Comparison of ENCODE assay signal across 1 cellular context in the genomic region with DNA sequence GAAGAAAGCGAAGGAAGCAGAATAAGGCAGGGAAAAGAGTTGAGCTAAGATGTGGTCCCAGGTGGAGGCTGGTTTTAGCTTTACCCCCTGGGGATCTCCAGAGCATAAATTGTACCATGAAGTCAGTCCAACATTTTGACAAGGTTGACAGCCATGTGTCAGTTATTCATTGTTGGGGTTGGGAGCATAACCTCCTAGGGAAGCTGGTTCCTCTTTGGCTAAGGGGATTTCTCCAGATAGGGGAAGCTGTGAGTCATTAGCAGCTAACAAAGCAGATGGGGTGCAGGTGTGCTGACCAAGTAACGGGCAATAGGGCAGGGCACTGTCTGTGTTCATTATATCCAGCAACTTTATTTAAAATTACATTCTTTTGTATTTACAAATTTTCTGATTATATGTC.
TF ChIP-seq lines count a peak whose summit lies in the region.

No MANE protein-coding gene starts in this region.

TF ChIP-seq in H1, 55 proteins besides CTCF, POLR2A, EP300 and RAD21 (continued from another document):
- no peak for TF ChIP-seq BRCA1 (IDR thresholded peaks at IDR 0.05; ENCODE audit: low read depth, low read length)
- no peak for TF ChIP-seq SRF (IDR thresholded peaks at IDR 0.05; ENCODE audit: low read depth, low read length)
- no peak for TF ChIP-seq BCL11A (IDR thresholded peaks at IDR 0.05; ENCODE audit: low read depth in 2 of 2, low read length in 2 of 2)
- no peak for TF ChIP-seq TAF7 (optimal IDR thresholded peaks at IDR 0.05; ENCODE audit: borderline replicate concordance, low read depth, low read length)
- TF ChIP-seq, protein P1, sequence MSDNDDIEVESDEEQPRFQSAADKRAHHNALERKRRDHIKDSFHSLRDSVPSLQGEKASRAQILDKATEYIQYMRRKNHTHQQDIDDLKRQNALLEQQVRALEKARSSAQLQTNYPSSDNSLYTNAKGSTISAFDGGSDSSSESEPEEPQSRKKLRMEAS (IDR thresholded peaks at IDR 0.05) = no peak
- no peak for TF ChIP-seq RFX5 (IDR thresholded peaks at IDR 0.05; ENCODE audit: borderline replicate concordance, low read depth, low read length)
- no peak for TF ChIP-seq PHF8 (conservative IDR thresholded peaks at IDR 0.05; ENCODE audit: low read depth, low read length)
- TF ChIP-seq JUND (IDR thresholded peaks at IDR 0.05; ENCODE audit: low read length) = no peak
